In the genomic region with DNA sequence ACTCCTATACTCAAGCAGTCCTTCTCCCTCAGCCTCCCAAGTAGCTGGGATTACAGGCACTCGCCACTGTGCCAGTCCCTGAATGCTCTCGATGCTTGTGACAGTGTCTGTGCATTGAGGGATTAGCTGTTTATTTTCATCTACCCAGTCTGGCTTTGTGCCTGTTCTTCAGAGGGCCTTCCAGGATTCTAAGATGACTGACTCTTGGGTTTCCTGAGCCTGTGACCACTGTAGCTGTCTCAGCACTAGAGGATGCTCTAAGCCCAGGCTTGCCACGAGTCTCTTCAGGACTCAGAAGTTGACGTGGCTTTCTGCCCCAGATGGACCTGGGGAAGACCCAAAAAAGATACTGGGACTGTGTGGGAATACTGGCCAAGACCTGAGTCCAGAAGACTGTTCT, we compare ENCODE assay signal across 14 cellular contexts.
DNase-seq lines count a peak whose midpoint lies in the region; ATAC-seq, FAIRE-seq and TF ChIP-seq lines count a peak whose summit lies in the region.
"Had no signal": no experiment of that assay in that cellular context is flagged by ENCODE, and none has a peak within 500 bp of the region (broad histone marks: within the 10 kb centered on the region; RNA-seq: fewer than 3 reads in every experiment).

No MANE protein-coding gene starts in this region.

- H3K4me1 Mint-ChIP-seq in H9, result peaks cover 2 to 4% of the 10 kb centered on the region in 2 experiments
- peaks cover 4% of the 10 kb centered on the region for H3K4me1 Mint-ChIP-seq in type B pancreatic cell (ENCODE audit: unreplicated experiment)

- TF ChIP-seq EP300 in HepG2 (IDR thresholded peaks at IDR 0.05; ENCODE audit: low read depth in 2 of 2, low read length in 2 of 2), result no peak
- no peak for TF ChIP-seq EP300 in HepG2 (CRISPR knock-in tag; IDR thresholded peaks at IDR 0.05; ENCODE audit: borderline replicate concordance)

- no peak overlapping the region for H3K14ac ChIP-seq in H9 (ENCODE audit: insufficient read depth, low read length)

- CTCF ChIA-PET in AG04449 (lab: Yijun Ruan, JAX), result interaction anchor here (0.9 to 1.1 kb wide), 2 partner anchors 66 to 188 kb away, joined by 3 read pairs; no protein-coding TSS in a partner anchor
- CTCF ChIA-PET in HepG2 (lab: Yijun Ruan, JAX; ENCODE audit: low intra/inter-chr PET ratio, low total read pairs), result no interaction called here

- H2BK12ac ChIP-seq in H9 (ENCODE audit: insufficient read length, low read depth, low read length), result no peak overlapping the region

- H3K79me2 ChIP-seq in H9 (ENCODE audit: insufficient read depth, low read length), result no peaks in the 10 kb centered on the region
- H3K79me2 ChIP-seq in HepG2 (ENCODE audit: insufficient read depth, low read length), result no peaks in the 10 kb centered on the region

- no peak overlapping the region for H3K4ac ChIP-seq in H9 (ENCODE audit: low read depth, low read length)

- no CpG with 5 or more reads among the region's 4 CpGs for WGBS in H9 (ENCODE audit: extremely low coverage, insufficient read length, low lambda C conversion rate)
- 52% methylated on average over 3 of the region's 4 CpGs for WGBS in HepG2 (ENCODE audit: low lambda C conversion rate)

- no peak overlapping the region for H3K23ac ChIP-seq in H9 (ENCODE audit: insufficient read length, low read depth, low read length)

- no peaks in the 10 kb centered on the region for H3K27me3 ChIP-seq in H9 (ENCODE audit: insufficient read depth, low read length)
- H3K27me3 ChIP-seq in HepG2 (ENCODE audit: control insufficient read depth in 1 of 2, insufficient read depth in 2 of 2, low read length in 2 of 2), result no peaks in the 10 kb centered on the region

- H3K9me3 Mint-ChIP-seq in H9 (no peaks in the 10 kb centered on the region), type B pancreatic cell (peaks cover 7% of the 10 kb centered on the region)

- H3T11ph ChIP-seq in H9 (ENCODE audit: low read length), result no peak overlapping the region

- H3K9me3 ChIP-seq in H9 (ENCODE audit: control insufficient read depth, low read depth, low read length), result no peaks in the 10 kb centered on the region
- no peaks in the 10 kb centered on the region for H3K9me3 ChIP-seq in HepG2 (ENCODE audit: low read length)

- no peak overlapping the region for H4K91ac ChIP-seq in H9 (ENCODE audit: insufficient read length, low read depth, low read length)

- H3K4me1 ChIP-seq in H9 (ENCODE audit: insufficient read depth, low read length) (no peaks in the 10 kb centered on the region; the same call in 1 of the 2 replicates), HepG2 (ENCODE audit: insufficient read depth, low read length) (no peaks in the 10 kb centered on the region)

- TF ChIP-seq RAD21 in HepG2 (CRISPR knock-in tag; IDR thresholded peaks at IDR 0.05), result no peak

- no peak overlapping the region for H2BK15ac ChIP-seq in H9 (ENCODE audit: low read depth, low read length)

- no peak overlapping the region for H3K56ac ChIP-seq in H9 (ENCODE audit: insufficient read length, low read depth, low read length)

- ATAC-seq in HepG2, result no peak
- ATAC-seq in GM19455 (IDR thresholded peaks at IDR 0.05; ENCODE audit: unreplicated experiment), result no peak
- ATAC-seq in HG03520 (IDR thresholded peaks at IDR 0.05; ENCODE audit: unreplicated experiment), result no peak

- intact Hi-C loops in HepG2 (cut with micrococcal nuclease; ENCODE audit: unreplicated experiment), result no loop called here

- no peaks in the 10 kb centered on the region for H4K20me1 ChIP-seq in H9 (ENCODE audit: control insufficient read depth, insufficient read depth, insufficient read length)
- no peaks in the 10 kb centered on the region for H4K20me1 ChIP-seq in HepG2 (ENCODE audit: insufficient read depth, low read length)

- no peaks in the 10 kb centered on the region for H3K36me3 ChIP-seq in HepG2 (replicated peaks in 1 of 2; ENCODE audit: control insufficient read depth in 1 of 2, insufficient read depth in 2 of 2, low read length in 2 of 2)

- no peak overlapping the region for H2AK5ac ChIP-seq in H9 (ENCODE audit: insufficient read length, low read length)

- no peak overlapping the region for H4K8ac ChIP-seq in H9 (replicated peaks; ENCODE audit: insufficient read length, low read depth, low read length)

- H2AFZ ChIP-seq in H9 (ENCODE audit: low read length) (no peak overlapping the region), HepG2 (ENCODE audit: low read length) (no peak overlapping the region)

- no peak for FAIRE-seq in HepG2 (lab: Jason Lieb, UNC)
- FAIRE-seq: keratinocyte, RCC 7860 had no signal

- no peaks in the 10 kb centered on the region for H3K23me2 ChIP-seq in H9 (ENCODE audit: insufficient read length, low read depth, low read length, poor library complexity, severe bottlenecking)

- no peak overlapping the region for H2BK120ac ChIP-seq in H9 (ENCODE audit: low read depth, low read length, poor library complexity, severe bottlenecking)

- H3K4me3 Mint-ChIP-seq in H9 (no peak overlapping the region), type B pancreatic cell (no peak overlapping the region)
- H3K4me3 Mint-ChIP-seq: activated naive CD8-positive, alpha-beta T cell had no signal

- POLR2A ChIA-PET in AG04449 (lab: Yijun Ruan, JAX) (no interaction called here), HepG2 (lab: Yijun Ruan, JAX) (no interaction called here)

- BruUV-seq in HepG2 (replicated peaks; lab: Mats Ljungman, UMichigan), result no TSS peak

- no peaks in the 10 kb centered on the region for H3K27me3 Mint-ChIP-seq in H9 (ENCODE audit: low read depth)
- H3K27me3 Mint-ChIP-seq in type B pancreatic cell, result no peaks in the 10 kb centered on the region
- H3K27me3 Mint-ChIP-seq: activated naive CD8-positive, alpha-beta T cell had no signal

- H3K27ac Mint-ChIP-seq in H9 (no peak overlapping the region), type B pancreatic cell (no peak overlapping the region)
- H3K27ac Mint-ChIP-seq: activated naive CD8-positive, alpha-beta T cell had no signal

- no peak overlapping the region for H3K18ac ChIP-seq in H9 (ENCODE audit: insufficient read length, low read depth, low read length)

- no peak overlapping the region for H4K5ac ChIP-seq in H9 (ENCODE audit: insufficient read length, low read depth, low read length)

- H2BK20ac ChIP-seq in H9 (ENCODE audit: low read depth, low read length, poor library complexity, severe bottlenecking), result no peak overlapping the region

- no peak for TF ChIP-seq POLR2A in HepG2 (IDR thresholded peaks at IDR 0.05; ENCODE audit: insufficient read depth in 1 of 2, low read depth in 2 of 2, low read length in 2 of 2)

- in situ Hi-C loops in HepG2 (cut with HindIII; ENCODE audit: extremely low pct_ligation_motif_present, low pct_unique_long_range_greater_than_20kb), result no loop called here

- TF ChIP-seq CTCF in AG04449 (IDR thresholded peaks at IDR 0.05; ENCODE audit: insufficient read depth, low read length, missing control alignments) (peak; percentile 9), H9 (conservative IDR thresholded peaks at IDR 0.05) (peak; percentile 42; the same call in 2 of the 3 replicates), HepG2 (CRISPR knock-in tag; IDR thresholded peaks at IDR 0.05) (peak; percentile 24; the same call in 1 of the 2 replicates), type B pancreatic cell (conservative IDR thresholded peaks at IDR 0.05) (no peak)

- no peak overlapping the region for H3K4me2 ChIP-seq in H9 (ENCODE audit: insufficient read depth, insufficient read length, low read length)
- H3K4me2 ChIP-seq in HepG2 (ENCODE audit: low read depth, low read length), result no peak overlapping the region

- H3K27ac ChIP-seq in H9 (ENCODE audit: insufficient read length, low read depth, low read length), result no peak overlapping the region
- no peak overlapping the region for H3K27ac ChIP-seq in HepG2 (ENCODE audit: extremely low read length, insufficient read depth, low read length)
- H3K27ac ChIP-seq: C4-2B, VCaP had no signal

- no peak overlapping the region for H3K9ac ChIP-seq in H9 (ENCODE audit: extremely low read depth, insufficient read length, low read length)
- H3K9ac ChIP-seq in HepG2 (ENCODE audit: insufficient read depth, low read depth, low read length), result no peak overlapping the region

- DNase-seq in AG04449 (ENCODE audit: low read depth, low spot score) (no peak), H9 (no peak), amniotic epithelial cell (ENCODE audit: low read depth) (peak; percentile 21), HepG2 (ENCODE audit: low spot score) (no peak), NCI-H2196 treated with DMSO at 0.1 percent for 48 hours (lab: John Stamatoyannopoulos, UW; ENCODE audit: unreplicated experiment) (no peak), type B pancreatic cell (ENCODE audit: extremely low spot score, unreplicated experiment) (no peak)
- DNase-seq: NCI-H1092 had no signal

- no peaks in the 10 kb centered on the region for H3K79me1 ChIP-seq in H9 (ENCODE audit: insufficient read depth, low read depth, low read length, poor library complexity, severe bottlenecking)

- no peak overlapping the region for H3K4me3 ChIP-seq in AG04449 (ENCODE audit: low read depth, low read length)
- no peak overlapping the region for H3K4me3 ChIP-seq in HepG2 (replicated peaks in 1 of 3; ENCODE audit: insufficient read depth in 1 of 3, low read depth in 2 of 3, low read length in 3 of 3)

- H3K36me3 Mint-ChIP-seq in H9 (ENCODE audit: insufficient read depth in 1 of 3, low read depth in 3 of 3) (no peaks in the 10 kb centered on the region; a peak in 2 of 7 replicates), type B pancreatic cell (peaks cover 20% of the 10 kb centered on the region)

- no peak overlapping the region for H2BK5ac ChIP-seq in H9 (ENCODE audit: insufficient read length, low read length)

TF ChIP-seq in HepG2, 621 proteins besides CTCF, POLR2A, EP300 and RAD21:
- TF ChIP-seq HHEX (CRISPR knock-in tag; IDR thresholded peaks at IDR 0.05), result no peak
- TF ChIP-seq STAG1 (CRISPR knock-in tag; IDR thresholded peaks at IDR 0.05), result peak; percentile 20; the same call in 1 of the 2 replicates
